In the genomic region with DNA sequence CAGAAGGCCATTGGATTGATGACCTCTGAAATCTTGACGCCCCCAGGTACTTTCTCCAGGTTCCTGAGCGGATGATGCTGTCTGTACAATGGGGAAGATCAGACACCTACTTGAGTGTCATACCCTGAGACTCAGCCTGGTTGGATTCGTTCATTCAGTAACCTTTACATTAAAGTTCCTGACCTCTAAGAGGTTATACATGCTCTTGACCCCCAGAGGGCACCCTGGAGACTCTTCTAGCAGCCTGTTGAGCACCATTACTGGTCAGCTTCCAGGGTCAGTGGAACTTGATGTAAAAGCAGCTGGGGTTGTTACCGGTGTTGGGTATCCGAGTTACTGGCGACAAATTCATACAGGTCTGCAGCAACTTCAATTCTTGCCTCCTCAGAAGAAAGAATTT, we compare ENCODE assay signal across 8 cellular contexts.
DNase-seq lines count a peak whose midpoint lies in the region; ATAC-seq and TF ChIP-seq lines count a peak whose summit lies in the region.

No MANE protein-coding gene starts in this region.

- no peak overlapping the region for H3K27ac Mint-ChIP-seq in activated CD4-positive, alpha-beta memory T cell treated with anti-CD3 and anti-CD28 coated beads for 36 hours

- no peak for TF ChIP-seq POLR2A in esophagus squamous epithelium (IDR thresholded peaks at IDR 0.05)

- in situ Hi-C loops in GM13977 (cut with MboI; ENCODE audit: low pct_unique_long_range_greater_than_20kb, low sequenced_read_pairs, unreplicated experiment) (no loop called here), KBM-7 (cut with MboI; ENCODE audit: low pct_unique_long_range_greater_than_20kb, low sequenced_read_pairs) (loop anchor here (25.0 kb wide), 1 partner anchor 837 kb away; no protein-coding TSS in a partner anchor)

- no peak overlapping the region for H3K4me3 Mint-ChIP-seq in activated CD4-positive, alpha-beta memory T cell treated with anti-CD3 and anti-CD28 coated beads for 36 hours

- POLR2A ChIA-PET in activated CD4-positive, alpha-beta memory T cell treated with anti-CD3 and anti-CD28 coated beads for 36 hours (lab: Charles Lee), result interaction anchor here (0.7 kb wide), 1 partner anchor 509 kb away, joined by 3 read pairs; a partner anchor contains a TSS

- ATAC-seq in lung (ENCODE audit: insufficient read depth, low FRiP score), result no peak
- no peak for ATAC-seq in GM19324 (IDR thresholded peaks at IDR 0.05; ENCODE audit: low FRiP score, unreplicated experiment)
- no peak for ATAC-seq in aorta (ENCODE audit: low FRiP score)

- no peaks in the 10 kb centered on the region for H3K4me1 Mint-ChIP-seq in activated CD4-positive, alpha-beta memory T cell treated with anti-CD3 and anti-CD28 coated beads for 36 hours (ENCODE audit: low read depth)

- no peaks in the 10 kb centered on the region for H3K9me3 Mint-ChIP-seq in activated CD4-positive, alpha-beta memory T cell treated with anti-CD3 and anti-CD28 coated beads for 36 hours

- CTCF ChIA-PET in activated CD4-positive, alpha-beta memory T cell treated with anti-CD3 and anti-CD28 coated beads for 36 hours (lab: Charles Lee), result interaction anchor here (1.2 to 1.9 kb wide), 3 partner anchors 9 to 823 kb away, joined by 3 to 5 read pairs (median 5); no protein-coding TSS in a partner anchor

- 46 to 56% methylated on average over 6 of the region's 6 CpGs for WGBS in lung, 2 donors
- WGBS in esophagus squamous epithelium, 2 donors, result 46 to 57% methylated on average over 5 to 6 of the region's 6 CpGs
- WGBS in aorta, 2 donors, result 64 to 71% methylated on average over 6 of the region's 6 CpGs

- peaks cover 26% of the 10 kb centered on the region for H3K27me3 Mint-ChIP-seq in activated CD4-positive, alpha-beta memory T cell treated with anti-CD3 and anti-CD28 coated beads for 36 hours

- H3K27ac ChIP-seq in C4-2B (no peak overlapping the region), lung (ENCODE audit: low read depth in 1 of 2, low read length in 1 of 2) (no peak overlapping the region), esophagus squamous epithelium (no peak overlapping the region), aorta (ENCODE audit: low read depth in 1 of 2, low read length in 2 of 2) (no peak overlapping the region)

- H3K36me3 ChIP-seq in lung (ENCODE audit: control insufficient read depth in 2 of 2, insufficient read depth in 2 of 2, low read length in 2 of 2), result no peaks in the 10 kb centered on the region
- no peaks in the 10 kb centered on the region for H3K36me3 ChIP-seq in esophagus squamous epithelium
- H3K36me3 ChIP-seq in aorta (ENCODE audit: control insufficient read depth in 1 of 2, insufficient read depth in 2 of 2, low read length in 1 of 2), result no peaks in the 10 kb centered on the region

- H3K4me1 ChIP-seq in lung (ENCODE audit: control insufficient read depth in 2 of 2, insufficient read depth in 2 of 2, low read length in 2 of 2), result no peaks in the 10 kb centered on the region
- H3K4me1 ChIP-seq in esophagus squamous epithelium, result no peaks in the 10 kb centered on the region
- H3K4me1 ChIP-seq in aorta (ENCODE audit: control insufficient read depth in 1 of 2, insufficient read depth in 2 of 2, low read length in 2 of 2), result no peaks in the 10 kb centered on the region

- peaks cover 0 to 2% of the 10 kb centered on the region in 2 donors for H3K9me3 ChIP-seq in lung (ENCODE audit: control insufficient read depth in 2 of 2, insufficient read depth in 1 of 2, low read length in 1 of 2)
- H3K9me3 ChIP-seq in esophagus squamous epithelium, result no peaks in the 10 kb centered on the region
- no peaks in the 10 kb centered on the region for H3K9me3 ChIP-seq in aorta (ENCODE audit: control insufficient read depth, low read length)

- intact Hi-C loops in activated CD4-positive, alpha-beta memory T cell treated with anti-CD3 and anti-CD28 coated beads for 36 hours (cut with micrococcal nuclease), result loop anchor here (10.0 kb wide), 1 partner anchor 824 kb away; no protein-coding TSS in a partner anchor
- intact Hi-C loops in esophagus squamous epithelium (cut with DNase I) (no loop called here), aorta (cut with DNase I) (loop anchor here (10.0 kb wide), 3 partner anchors 394 to 544 kb away; no protein-coding TSS in a partner anchor)

- H3K36me3 Mint-ChIP-seq in activated CD4-positive, alpha-beta memory T cell treated with anti-CD3 and anti-CD28 coated beads for 36 hours, result no peaks in the 10 kb centered on the region

- H3K27me3 ChIP-seq in lung (ENCODE audit: control insufficient read depth, insufficient read depth), result no peaks in the 10 kb centered on the region
- H3K27me3 ChIP-seq in esophagus squamous epithelium, result peaks cover 0 to 33% (median 0%) of the 10 kb centered on the region in 4 donors
- H3K27me3 ChIP-seq in aorta (ENCODE audit: control insufficient read depth in 1 of 2, insufficient read depth in 2 of 2, low read length in 1 of 2), result no peaks in the 10 kb centered on the region

- peak; percentile 69 for DNase-seq in GM13977 (ENCODE audit: low spot score)
- peak; percentile 47 for DNase-seq in KBM-7
- DNase-seq in activated CD4-positive, alpha-beta memory T cell treated with anti-CD3 and anti-CD28 coated beads for 36 hours, result peak; percentile 41
- peak; percentile 42 for DNase-seq in lung (ENCODE audit: low spot score)
- DNase-seq in esophagus squamous epithelium (lab: John Stamatoyannopoulos, UW), result no peak
- no peak for DNase-seq in aorta

- TF ChIP-seq CTCF in C4-2B (conservative IDR thresholded peaks at IDR 0.05), result peak; percentile 74
- peak; percentile 53 for TF ChIP-seq CTCF in GM13977 (IDR thresholded peaks at IDR 0.05; ENCODE audit: extremely low read depth, insufficient read depth, missing control alignments)
- no peak for TF ChIP-seq CTCF in lung (IDR thresholded peaks at IDR 0.05; ENCODE audit: control extremely low read depth, extremely low read depth)
- TF ChIP-seq CTCF in esophagus squamous epithelium (IDR thresholded peaks at IDR 0.05), result peak in 1 of 6 experiments; percentile 22

- H3K4me3 ChIP-seq in lung, result no peak overlapping the region
- H3K4me3 ChIP-seq in esophagus squamous epithelium, result no peak overlapping the region
- no peak overlapping the region for H3K4me3 ChIP-seq in aorta (ENCODE audit: low read length in 2 of 2)

Comparison
In these comparisons a context has a peak if more than half of its experiments do, and no peak if none do; other contexts are left out.
1. DNase-seq: peak in GM13977 (single experiment), KBM-7 (single experiment), activated CD4-positive, alpha-beta memory T cell treated with anti-CD3 and anti-CD28 coated beads for 36 hours (single experiment) and lung (single experiment); none in esophagus squamous epithelium (single experiment) and aorta (0 of 2).